Comparison of ENCODE assay signal across 3 cellular contexts in genomic region chrX:118660085-118660484, GRCh38.
TF ChIP-seq lines count a peak whose summit lies in the region.

No MANE protein-coding gene starts in this region.

TF ChIP-seq in A549, 52 proteins besides CTCF, POLR2A, EP300 and RAD21:
- no peak for TF ChIP-seq CBX8 (IDR thresholded peaks at IDR 0.05)
- TF ChIP-seq, protein P1, sequence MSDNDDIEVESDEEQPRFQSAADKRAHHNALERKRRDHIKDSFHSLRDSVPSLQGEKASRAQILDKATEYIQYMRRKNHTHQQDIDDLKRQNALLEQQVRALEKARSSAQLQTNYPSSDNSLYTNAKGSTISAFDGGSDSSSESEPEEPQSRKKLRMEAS (IDR thresholded peaks at IDR 0.05): no peak
- no peak for TF ChIP-seq EHMT2 (IDR thresholded peaks at IDR 0.05; ENCODE audit: low read depth)
- TF ChIP-seq NPAS2 (CRISPR knock-in tag; IDR thresholded peaks at IDR 0.05; ENCODE audit: borderline replicate concordance): no peak
- no peak for TF ChIP-seq HOXB13 (CRISPR knock-in tag; IDR thresholded peaks at IDR 0.05; ENCODE audit: low read depth)
- TF ChIP-seq ZSCAN20 (CRISPR knock-in tag; IDR thresholded peaks at IDR 0.05): no peak
- no peak for TF ChIP-seq CHD4 (IDR thresholded peaks at IDR 0.05; ENCODE audit: borderline replicate concordance)
- no peak for TF ChIP-seq TP53 (CRISPR knock-in tag; IDR thresholded peaks at IDR 0.05)
- no peak for TF ChIP-seq GATA3 (IDR thresholded peaks at IDR 0.05; ENCODE audit: borderline replicate concordance)

TF ChIP-seq in HEK293, 187 proteins besides CTCF, POLR2A, EP300 and RAD21:
- TF ChIP-seq ZNF843 (tag by site-specific recombination; IDR thresholded peaks at IDR 0.05) (peak; percentile 62), ZXDB (tag by site-specific recombination; IDR thresholded peaks at IDR 0.05) (peak; percentile 65), ZFHX2 (tag by site-specific recombination; conservative IDR thresholded peaks at IDR 0.05) (no peak), TRIM28 (IDR thresholded peaks at IDR 0.05; ENCODE audit: borderline replicate concordance, low read length) (peak; percentile 84), TCF7L2 (IDR thresholded peaks at IDR 0.05; ENCODE audit: borderline replicate concordance, low read depth, low read length) (peak; percentile 96), FEZF1 (tag by site-specific recombination; IDR thresholded peaks at IDR 0.05) (peak; percentile 86), PRDM1 (tag by site-specific recombination; IDR thresholded peaks at IDR 0.05) (no peak), ZNF19 (tag by site-specific recombination; IDR thresholded peaks at IDR 0.05; ENCODE audit: low read depth) (0 out of 2 replicates have a peak, but pooled peaks have one; percentile 31), KLF7 (tag by site-specific recombination; IDR thresholded peaks at IDR 0.05; ENCODE audit: borderline replicate concordance) (no peak), SETDB1 (IDR thresholded peaks at IDR 0.05; ENCODE audit: insufficient read length, low read length) (no peak)
- TF ChIP-seq, protein P2, sequence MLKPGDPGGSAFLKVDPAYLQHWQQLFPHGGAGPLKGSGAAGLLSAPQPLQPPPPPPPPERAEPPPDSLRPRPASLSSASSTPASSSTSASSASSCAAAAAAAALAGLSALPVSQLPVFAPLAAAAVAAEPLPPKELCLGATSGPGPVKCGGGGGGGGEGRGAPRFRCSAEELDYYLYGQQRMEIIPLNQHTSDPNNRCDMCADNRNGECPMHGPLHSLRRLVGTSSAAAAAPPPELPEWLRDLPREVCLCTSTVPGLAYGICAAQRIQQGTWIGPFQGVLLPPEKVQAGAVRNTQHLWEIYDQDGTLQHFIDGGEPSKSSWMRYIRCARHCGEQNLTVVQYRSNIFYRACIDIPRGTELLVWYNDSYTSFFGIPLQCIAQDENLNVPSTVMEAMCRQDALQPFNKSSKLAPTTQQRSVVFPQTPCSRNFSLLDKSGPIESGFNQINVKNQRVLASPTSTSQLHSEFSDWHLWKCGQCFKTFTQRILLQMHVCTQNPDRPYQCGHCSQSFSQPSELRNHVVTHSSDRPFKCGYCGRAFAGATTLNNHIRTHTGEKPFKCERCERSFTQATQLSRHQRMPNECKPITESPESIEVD (tag by site-specific recombination; IDR thresholded peaks at IDR 0.05): peak; percentile 44; the same call in 1 of the 2 replicates
- TF ChIP-seq, protein P3, sequence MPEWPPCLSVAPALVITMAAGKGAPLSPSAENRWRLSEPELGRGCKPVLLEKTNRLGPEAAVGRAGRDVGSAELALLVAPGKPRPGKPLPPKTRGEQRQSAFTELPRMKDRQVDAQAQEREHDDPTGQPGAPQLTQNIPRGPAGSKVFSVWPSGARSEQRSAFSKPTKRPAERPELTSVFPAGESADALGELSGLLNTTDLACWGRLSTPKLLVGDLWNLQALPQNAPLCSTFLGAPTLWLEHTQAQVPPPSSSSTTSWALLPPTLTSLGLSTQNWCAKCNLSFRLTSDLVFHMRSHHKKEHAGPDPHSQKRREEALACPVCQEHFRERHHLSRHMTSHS (tag by site-specific recombination; IDR thresholded peaks at IDR 0.05): 0 out of 2 replicates have a peak, but pooled peaks have one; percentile 19
- TF ChIP-seq, protein P4, sequence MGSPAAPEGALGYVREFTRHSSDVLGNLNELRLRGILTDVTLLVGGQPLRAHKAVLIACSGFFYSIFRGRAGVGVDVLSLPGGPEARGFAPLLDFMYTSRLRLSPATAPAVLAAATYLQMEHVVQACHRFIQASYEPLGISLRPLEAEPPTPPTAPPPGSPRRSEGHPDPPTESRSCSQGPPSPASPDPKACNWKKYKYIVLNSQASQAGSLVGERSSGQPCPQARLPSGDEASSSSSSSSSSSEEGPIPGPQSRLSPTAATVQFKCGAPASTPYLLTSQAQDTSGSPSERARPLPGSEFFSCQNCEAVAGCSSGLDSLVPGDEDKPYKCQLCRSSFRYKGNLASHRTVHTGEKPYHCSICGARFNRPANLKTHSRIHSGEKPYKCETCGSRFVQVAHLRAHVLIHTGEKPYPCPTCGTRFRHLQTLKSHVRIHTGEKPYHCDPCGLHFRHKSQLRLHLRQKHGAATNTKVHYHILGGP (tag by site-specific recombination; IDR thresholded peaks at IDR 0.05): peak; percentile 78

TF ChIP-seq in K562, 482 proteins besides CTCF, POLR2A, EP300 and RAD21:
- peak; percentile 63; the same call in 1 of the 2 replicates for TF ChIP-seq SOX6 (IDR thresholded peaks at IDR 0.05)
- no peak for TF ChIP-seq ZBTB33 (CRISPR knock-in tag; IDR thresholded peaks at IDR 0.05)
- no peak for TF ChIP-seq ATF4 (CRISPR knock-in tag; IDR thresholded peaks at IDR 0.05)
- TF ChIP-seq MEF2D (tag; conservative IDR thresholded peaks at IDR 0.05; ENCODE audit: low read depth): peak; percentile 78
- TF ChIP-seq, protein P5, sequence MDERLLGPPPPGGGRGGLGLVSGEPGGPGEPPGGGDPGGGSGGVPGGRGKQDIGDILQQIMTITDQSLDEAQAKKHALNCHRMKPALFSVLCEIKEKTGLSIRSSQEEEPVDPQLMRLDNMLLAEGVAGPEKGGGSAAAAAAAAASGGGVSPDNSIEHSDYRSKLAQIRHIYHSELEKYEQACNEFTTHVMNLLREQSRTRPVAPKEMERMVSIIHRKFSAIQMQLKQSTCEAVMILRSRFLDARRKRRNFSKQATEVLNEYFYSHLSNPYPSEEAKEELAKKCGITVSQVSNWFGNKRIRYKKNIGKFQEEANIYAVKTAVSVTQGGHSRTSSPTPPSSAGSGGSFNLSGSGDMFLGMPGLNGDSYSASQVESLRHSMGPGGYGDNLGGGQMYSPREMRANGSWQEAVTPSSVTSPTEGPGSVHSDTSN (CRISPR knock-in tag; IDR thresholded peaks at IDR 0.05; ENCODE audit: low read depth): no peak
- TF ChIP-seq, protein P5 (tag; conservative IDR thresholded peaks at IDR 0.05; ENCODE audit: low read depth): peak; percentile 69
- TF ChIP-seq FOXA3 (CRISPR knock-in tag; conservative IDR thresholded peaks at IDR 0.05 in 1 of 2, IDR thresholded peaks at IDR 0.05 in 1 of 2): peak in 1 of 2 experiments; percentile 53; a peak in 2 of 4 replicates
- TF ChIP-seq MEIS2 (IDR thresholded peaks at IDR 0.05; ENCODE audit: partially characterized antibody): peak; percentile 57
- no peak for TF ChIP-seq ZNF316 (IDR thresholded peaks at IDR 0.05)
- no peak for TF ChIP-seq TCF3 (CRISPR knock-in tag; IDR thresholded peaks at IDR 0.05)
- TF ChIP-seq ZNF766 (CRISPR knock-in tag; conservative IDR thresholded peaks at IDR 0.05): 0 out of 2 replicates have a peak, but pooled peaks have one; percentile 22
TF ChIP-seq in K562: peak in this region for 6.
